ENCODE assay signal across 20 cellular contexts in the genomic region with DNA sequence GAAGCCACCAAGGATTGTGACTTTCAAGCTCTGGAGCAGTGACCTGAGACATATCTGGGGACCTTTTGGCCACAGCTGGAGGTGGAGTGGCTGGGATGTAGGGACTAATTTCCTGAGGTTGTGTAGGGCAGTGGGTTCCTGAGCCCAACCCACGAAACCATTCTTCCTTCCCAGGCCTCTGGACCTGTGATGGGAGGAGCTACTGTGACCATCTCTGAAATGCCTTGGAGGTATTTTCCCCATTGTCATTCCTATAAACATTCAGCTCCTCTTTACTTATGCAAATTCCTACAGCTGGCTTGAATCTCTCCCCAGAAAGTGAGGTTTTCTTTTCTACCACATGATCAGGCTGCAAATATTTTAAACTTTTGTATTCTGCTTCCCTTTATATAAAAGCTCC.
"Had no signal": no experiment of that assay in that cellular context is flagged by ENCODE, and none has a peak within 500 bp of the region (broad histone marks: within the 10 kb centered on the region; RNA-seq: fewer than 3 reads in every experiment).

No MANE protein-coding gene starts in this region.

- H3K36me3 ChIP-seq: colonic mucosa, esophagus muscularis mucosa, gastroesophageal sphincter, heart left ventricle, left lung, lower lobe of right lung had no signal

- H3K27me3 Mint-ChIP-seq: dendritic cell treated with granulocyte-macrophage colony-stimulating factor and Interleukin-4, amounts not matched to agents 40 ng/mL and 50 ng/mL, for 4 days; effector memory CD8-positive, alpha-beta T cell; naive B cell; naive thymus-derived CD8-positive, alpha-beta T cell had no signal

- H3K4me3 ChIP-seq: colonic mucosa, esophagus muscularis mucosa, gastroesophageal sphincter, heart left ventricle, hepatocyte, left lung, lower lobe of right lung, mucosa of descending colon had no signal

- H3K27me3 ChIP-seq: colonic mucosa, esophagus muscularis mucosa, gastroesophageal sphincter, heart left ventricle, hepatocyte, left lung had no signal

- DNase-seq: colonic mucosa; cortex of kidney; effector CD8-positive, alpha-beta T cell; effector memory CD8-positive, alpha-beta T cell; foreskin keratinocyte; heart left ventricle; hypothalamus; left cardiac atrium; left lung; left ventricle myocardium superior; lower lobe of right lung; mesenchymal stem cell; mucosa of descending colon; naive B cell; naive thymus-derived CD8-positive, alpha-beta T cell had no signal

- H3K4me1 Mint-ChIP-seq: mesothelial cell of epicardium; naive B cell; naive thymus-derived CD8-positive, alpha-beta T cell had no signal

- H3K27ac Mint-ChIP-seq: dendritic cell treated with granulocyte-macrophage colony-stimulating factor and Interleukin-4, amounts not matched to agents 40 ng/mL and 50 ng/mL, for 4 days; effector memory CD8-positive, alpha-beta T cell; mesothelial cell of epicardium; naive B cell; naive thymus-derived CD8-positive, alpha-beta T cell had no signal

- H3K27ac ChIP-seq: colonic mucosa, esophagus muscularis mucosa, foreskin keratinocyte, gastroesophageal sphincter, heart left ventricle, hepatocyte, left lung, lower lobe of right lung had no signal

- H3K36me3 Mint-ChIP-seq: naive B cell had no signal

- H3K4me3 Mint-ChIP-seq: dendritic cell treated with granulocyte-macrophage colony-stimulating factor and Interleukin-4, amounts not matched to agents 40 ng/mL and 50 ng/mL, for 4 days; effector memory CD8-positive, alpha-beta T cell; mesothelial cell of epicardium; naive B cell; naive thymus-derived CD8-positive, alpha-beta T cell had no signal

- H3K9me3 ChIP-seq: colonic mucosa had no signal

- H3K4me1 ChIP-seq: colonic mucosa, esophagus muscularis mucosa, foreskin keratinocyte, gastroesophageal sphincter, heart left ventricle, left lung, lower lobe of right lung had no signal
